ENCODE assay signal across 1 cellular context in the genomic region with DNA sequence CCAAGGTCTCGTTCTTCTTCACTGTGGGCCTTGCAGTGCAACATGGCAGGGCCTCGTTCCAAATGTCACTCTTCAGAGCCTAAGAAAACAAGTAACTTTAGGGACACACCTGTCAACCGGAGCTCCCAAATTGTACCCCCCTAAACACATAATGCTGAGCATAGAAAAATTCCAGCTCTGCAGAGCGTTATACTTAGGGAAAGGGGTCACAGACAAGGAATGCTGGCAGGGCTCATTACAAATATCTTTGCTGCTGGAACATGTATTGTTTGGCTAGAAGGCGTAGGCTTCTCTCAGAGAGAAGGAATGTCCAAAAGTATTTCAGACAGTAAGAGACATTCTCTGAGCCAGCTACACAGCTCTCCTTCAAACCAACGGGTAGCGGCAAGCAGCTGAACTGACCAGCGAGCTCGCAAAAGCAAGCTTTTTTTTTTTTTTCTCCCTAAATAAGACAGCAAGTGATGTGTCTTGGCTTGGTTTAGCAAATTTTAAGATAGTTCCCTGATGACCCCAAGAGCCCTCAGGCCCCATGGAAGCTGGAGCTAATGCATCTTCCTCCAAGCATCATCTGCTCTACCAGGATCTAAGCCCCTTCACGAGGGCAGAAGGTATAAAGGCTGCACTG.
A peak's percentile ranks its signal among the peaks of the same experiment; 100 is the strongest.
TF ChIP-seq lines count a peak whose summit lies in the region.

No MANE protein-coding gene starts in this region.

TF ChIP-seq in SK-N-SH, 30 proteins besides CTCF, POLR2A, EP300 and RAD21 (continued from another document):
- TF ChIP-seq, protein P1, sequence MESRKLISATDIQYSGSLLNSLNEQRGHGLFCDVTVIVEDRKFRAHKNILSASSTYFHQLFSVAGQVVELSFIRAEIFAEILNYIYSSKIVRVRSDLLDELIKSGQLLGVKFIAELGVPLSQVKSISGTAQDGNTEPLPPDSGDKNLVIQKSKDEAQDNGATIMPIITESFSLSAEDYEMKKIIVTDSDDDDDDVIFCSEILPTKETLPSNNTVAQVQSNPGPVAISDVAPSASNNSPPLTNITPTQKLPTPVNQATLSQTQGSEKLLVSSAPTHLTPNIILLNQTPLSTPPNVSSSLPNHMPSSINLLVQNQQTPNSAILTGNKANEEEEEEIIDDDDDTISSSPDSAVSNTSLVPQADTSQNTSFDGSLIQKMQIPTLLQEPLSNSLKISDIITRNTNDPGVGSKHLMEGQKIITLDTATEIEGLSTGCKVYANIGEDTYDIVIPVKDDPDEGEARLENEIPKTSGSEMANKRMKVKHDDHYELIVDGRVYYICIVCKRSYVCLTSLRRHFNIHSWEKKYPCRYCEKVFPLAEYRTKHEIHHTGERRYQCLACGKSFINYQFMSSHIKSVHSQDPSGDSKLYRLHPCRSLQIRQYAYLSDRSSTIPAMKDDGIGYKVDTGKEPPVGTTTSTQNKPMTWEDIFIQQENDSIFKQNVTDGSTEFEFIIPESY (IDR thresholded peaks at IDR 0.05; ENCODE audit: borderline replicate concordance, low read depth), result 0 out of 2 replicates have a peak, but pooled peaks have one; percentile 19
- TF ChIP-seq FOSL2 (IDR thresholded peaks at IDR 0.05; ENCODE audit: borderline replicate concordance, low read depth) (peak; percentile 40; the same call in 1 of the 2 replicates), RCOR1 (IDR thresholded peaks at IDR 0.05; ENCODE audit: low read length) (no peak), USF1 (IDR thresholded peaks at IDR 0.05; ENCODE audit: borderline replicate concordance, low read depth) (no peak), MXI1 (IDR thresholded peaks at IDR 0.05; ENCODE audit: low read depth, low read length) (no peak), NFIC (IDR thresholded peaks at IDR 0.05; ENCODE audit: borderline replicate concordance) (peak; percentile 85), JUND (IDR thresholded peaks at IDR 0.05) (peak; percentile 60; the same call in 1 of the 2 replicates), POLR2AphosphoS5 (IDR thresholded peaks at IDR 0.05; ENCODE audit: low read depth, low read length) (no peak)
- TF ChIP-seq, protein P2, sequence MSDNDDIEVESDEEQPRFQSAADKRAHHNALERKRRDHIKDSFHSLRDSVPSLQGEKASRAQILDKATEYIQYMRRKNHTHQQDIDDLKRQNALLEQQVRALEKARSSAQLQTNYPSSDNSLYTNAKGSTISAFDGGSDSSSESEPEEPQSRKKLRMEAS (IDR thresholded peaks at IDR 0.05; ENCODE audit: low read depth), result 0 out of 2 replicates have a peak, but pooled peaks have one; percentile 14
TF ChIP-seq in SK-N-SH: peak in this region for 10.
